19 cellular contexts compared by ENCODE assay signal in genomic region chr13:38785047-38785446, GRCh38.
"Had no signal": no experiment of that assay in that cellular context is flagged by ENCODE, and none has a peak within 500 bp of the region (broad histone marks: within the 10 kb centered on the region; RNA-seq: fewer than 3 reads in every experiment).

No MANE protein-coding gene starts in this region.

- H3K36me3 ChIP-seq: prostate gland had no signal

- H3K4me1 ChIP-seq: prostate gland had no signal

- H3K36me3 Mint-ChIP-seq: activated naive CD8-positive, alpha-beta T cell treated with anti-CD3 and anti-CD28 coated beads, Interleukin-2, amount 10 ng/mL, durations not matched to agents 7 days and 5 days had no signal

- H3K27ac Mint-ChIP-seq: activated CD4-positive, alpha-beta T cell treated with anti-CD3 and anti-CD28 coated beads, Interleukin-2, amount 10 ng/mL, durations not matched to agents 7 days and 5 days; activated CD8-positive, alpha-beta T cell treated with anti-CD3 and anti-CD28 coated beads, Interleukin-2, amount 10 ng/mL, durations not matched to agents 7 days and 5 days; activated naive CD8-positive, alpha-beta T cell treated with anti-CD3 and anti-CD28 coated beads, Interleukin-2, amount 10 ng/mL, durations not matched to agents 7 days and 5 days; activated T-cell treated with anti-CD3 and anti-CD28 coated beads, Interleukin-2, amount 50 U/mL, for 24 hours; activated T-helper 2 cell treated with anti-CD3 and anti-CD28 coated beads, Interferon-gamma antibody, Interleukin-2, Interleukin-4, amounts not matched to agents 10 μg/mL and 5 μg/mL and 100 μg/mL, durations not matched to agents 14 hours and 24 hours and 36 hours; effector memory CD8-positive, alpha-beta T cell; T-helper 1 cell treated with Interleukin-12 subunit alpha and Interleukin-12 subunit beta and Interleukin-4 antibody, amounts not matched to agents 30 μg/mL and 1 μg/mL, for 36 hours had no signal

- H3K4me1 Mint-ChIP-seq: activated CD4-positive, alpha-beta T cell treated with anti-CD3 and anti-CD28 coated beads, Interleukin-2, amount 10 ng/mL, durations not matched to agents 7 days and 5 days; activated naive CD8-positive, alpha-beta T cell treated with anti-CD3 and anti-CD28 coated beads, Interleukin-2, amount 10 ng/mL, durations not matched to agents 7 days and 5 days; stimulated activated naive CD8-positive, alpha-beta T cell treated with anti-CD3 and anti-CD28 coated beads, Interleukin-15, amount 100 ng/mL, for 72 hours had no signal

- H3K27ac ChIP-seq: prostate gland had no signal

- H3K4me3 ChIP-seq: prostate gland had no signal

- DNase-seq: activated CD4-positive, alpha-beta T cell treated with anti-CD3 and anti-CD28 coated beads, Interleukin-2, amount 10 ng/mL, durations not matched to agents 7 days and 5 days; activated CD8-positive, alpha-beta T cell treated with anti-CD3 and anti-CD28 coated beads, Interleukin-2, amount 10 ng/mL, durations not matched to agents 7 days and 5 days; activated naive CD4-positive, alpha-beta T cell treated with Interleukin-2 at 50 U/mL for 16 hours; activated naive CD8-positive, alpha-beta T cell treated with anti-CD3 and anti-CD28 coated beads, Interleukin-2, amount 10 ng/mL, durations not matched to agents 7 days and 5 days; activated T-cell treated with anti-CD3 and anti-CD28 coated beads, Interleukin-2, amount 50 U/mL, for 24 hours; amygdala; dermis blood vessel endothelial cell; effector memory CD8-positive, alpha-beta T cell; foreskin melanocyte; midbrain; right cardiac atrium; small intestine; stimulated activated CD4-positive, alpha-beta T cell treated with anti-CD3 and anti-CD28 coated beads, Interleukin-15, amount 100 ng/mL, for 24 hours; stimulated activated CD4-positive, alpha-beta T cell treated with anti-CD3 and anti-CD28 coated beads, Interleukin-2, amount 100 ng/mL, for 48 hours; stimulated activated naive CD8-positive, alpha-beta T cell treated with anti-CD3 and anti-CD28 coated beads, Interleukin-15, amount 100 ng/mL, for 72 hours had no signal

- H3K4me3 Mint-ChIP-seq: activated CD4-positive, alpha-beta T cell treated with anti-CD3 and anti-CD28 coated beads, Interleukin-2, amount 10 ng/mL, durations not matched to agents 7 days and 5 days; activated CD8-positive, alpha-beta T cell treated with anti-CD3 and anti-CD28 coated beads, Interleukin-2, amount 10 ng/mL, durations not matched to agents 7 days and 5 days; activated naive CD8-positive, alpha-beta T cell treated with anti-CD3 and anti-CD28 coated beads, Interleukin-2, amount 10 ng/mL, durations not matched to agents 7 days and 5 days; activated T-cell treated with anti-CD3 and anti-CD28 coated beads, Interleukin-2, amount 50 U/mL, for 24 hours; effector memory CD8-positive, alpha-beta T cell; stimulated activated naive CD8-positive, alpha-beta T cell treated with anti-CD3 and anti-CD28 coated beads, Interleukin-15, amount 100 ng/mL, for 72 hours; T-helper 1 cell treated with Interleukin-12 subunit alpha and Interleukin-12 subunit beta and Interleukin-4 antibody, amounts not matched to agents 30 μg/mL and 1 μg/mL, for 36 hours had no signal

- H3K27me3 Mint-ChIP-seq: activated CD4-positive, alpha-beta T cell treated with anti-CD3 and anti-CD28 coated beads, Interleukin-2, amount 10 ng/mL, durations not matched to agents 7 days and 5 days; activated T-cell treated with anti-CD3 and anti-CD28 coated beads, Interleukin-2, amount 50 U/mL, for 24 hours; effector memory CD8-positive, alpha-beta T cell; stimulated activated naive CD8-positive, alpha-beta T cell treated with anti-CD3 and anti-CD28 coated beads, Interleukin-15, amount 100 ng/mL, for 72 hours had no signal

- ATAC-seq: activated CD4-positive, CD25-positive, alpha-beta regulatory T cell treated with anti-CD3 and anti-CD28 coated beads, Interleukin-2, amount 50 U/mL, for 24 hours; activated CD8-positive, alpha-beta T cell treated with anti-CD3 and anti-CD28 coated beads, Interleukin-2, amount 10 ng/mL, durations not matched to agents 7 days and 5 days; effector memory CD8-positive, alpha-beta T cell; right cardiac atrium; stimulated activated naive CD8-positive, alpha-beta T cell treated with anti-CD3 and anti-CD28 coated beads, Interleukin-15, amount 100 ng/mL, for 72 hours had no signal

- H3K9me3 Mint-ChIP-seq: activated CD4-positive, alpha-beta T cell treated with anti-CD3 and anti-CD28 coated beads, Interleukin-2, amount 10 ng/mL, durations not matched to agents 7 days and 5 days; activated naive CD8-positive, alpha-beta T cell treated with anti-CD3 and anti-CD28 coated beads, Interleukin-2, amount 10 ng/mL, durations not matched to agents 7 days and 5 days; activated T-cell treated with anti-CD3 and anti-CD28 coated beads, Interleukin-2, amount 50 U/mL, for 24 hours; activated T-helper 2 cell treated with anti-CD3 and anti-CD28 coated beads, Interferon-gamma antibody, Interleukin-2, Interleukin-4, amounts not matched to agents 10 μg/mL and 5 μg/mL and 100 μg/mL, durations not matched to agents 14 hours and 24 hours and 36 hours; stimulated activated naive CD8-positive, alpha-beta T cell treated with anti-CD3 and anti-CD28 coated beads, Interleukin-15, amount 100 ng/mL, for 72 hours; T-helper 1 cell treated with Interleukin-12 subunit alpha and Interleukin-12 subunit beta and Interleukin-4 antibody, amounts not matched to agents 30 μg/mL and 1 μg/mL, for 36 hours had no signal

- H3K9me3 ChIP-seq: prostate gland had no signal
